In genomic region chr12:16012086-16012485, GRCh38 we compare ENCODE assay signal across 11 cellular contexts.
A peak's percentile ranks its signal among the peaks of the same experiment; 100 is the strongest.
DNase-seq lines count a peak whose midpoint lies in the region; ATAC-seq and TF ChIP-seq lines count a peak whose summit lies in the region.
"Had no signal": no experiment of that assay in that cellular context is flagged by ENCODE, and none has a peak within 500 bp of the region (broad histone marks: within the 10 kb centered on the region; RNA-seq: fewer than 3 reads in every experiment).

No MANE protein-coding gene starts in this region.

- TF ChIP-seq CTCF in fibroblast of lung (conservative IDR thresholded peaks at IDR 0.05 in 1 of 2, IDR thresholded peaks at IDR 0.05 in 1 of 2; ENCODE audit: low read depth in 1 of 2, low read length in 2 of 2): no peak
- no peak for TF ChIP-seq CTCF in mucosa of descending colon (IDR thresholded peaks at IDR 0.05)
- TF ChIP-seq CTCF in HFFc6 (IDR thresholded peaks at IDR 0.05): no peak

- 0 out of 2 replicates have a peak overlapping the region, but pooled peaks have one; percentile 31 for H3K4me3 ChIP-seq in ACC112 (ENCODE audit: low read depth, low read length)
- H3K4me3 ChIP-seq in fibroblast of lung (replicated peaks in 1 of 4; ENCODE audit: control extremely low read depth in 1 of 4, insufficient read depth in 1 of 4, low read depth in 3 of 4, low read length in 4 of 4): no peak overlapping the region
- H3K4me3 ChIP-seq in mucosa of descending colon: no peak overlapping the region
- H3K4me3 ChIP-seq: A549 had no signal

- H2AFZ ChIP-seq in ACC112 (ENCODE audit: low read length, unreplicated experiment): no peak overlapping the region
- no peak overlapping the region for H2AFZ ChIP-seq in fibroblast of lung (ENCODE audit: low read length)

- H3K36me3 Mint-ChIP-seq in HFFc6 (ENCODE audit: low read depth): peaks cover 26% of the 10 kb centered on the region

- H3K9me3 Mint-ChIP-seq in HFFc6: peaks cover 11% of the 10 kb centered on the region

- H3K79me2 ChIP-seq in ACC112 (ENCODE audit: control insufficient read depth, insufficient read depth, low read length, unreplicated experiment) (no peaks in the 10 kb centered on the region), fibroblast of lung (ENCODE audit: control insufficient read depth, insufficient read depth, low read length) (no peaks in the 10 kb centered on the region)

- ATAC-seq in mucosa of descending colon: peak; percentile 28
- ATAC-seq in HG03039 (IDR thresholded peaks at IDR 0.05; ENCODE audit: unreplicated experiment): no peak
- ATAC-seq: A549 had no signal

- H3K4me1 Mint-ChIP-seq in HFFc6 (ENCODE audit: low read depth): no peaks in the 10 kb centered on the region

- H3K4me3 Mint-ChIP-seq in HFFc6: no peak overlapping the region

- H3K9me3 ChIP-seq in fibroblast of lung (ENCODE audit: control insufficient read depth, insufficient read depth, low read depth, low read length): no peaks in the 10 kb centered on the region
- peaks cover 15% of the 10 kb centered on the region for H3K9me3 ChIP-seq in mucosa of descending colon

- H3K36me3 ChIP-seq in ACC112 (ENCODE audit: insufficient read depth, low read length) (peaks cover 35% of the 10 kb centered on the region), fibroblast of lung (ENCODE audit: control insufficient read depth, insufficient read depth, low read length) (no peaks in the 10 kb centered on the region), mucosa of descending colon (ENCODE audit: low read depth) (no peaks in the 10 kb centered on the region)

- H3K27ac Mint-ChIP-seq in HFFc6: no peak overlapping the region

- H3K27me3 Mint-ChIP-seq in HFFc6 (ENCODE audit: insufficient read depth): no peaks in the 10 kb centered on the region

- H3K27me3 ChIP-seq in ACC112 (ENCODE audit: insufficient read depth, low read length): no peaks in the 10 kb centered on the region
- no peaks in the 10 kb centered on the region for H3K27me3 ChIP-seq in fibroblast of lung (ENCODE audit: control insufficient read depth, insufficient read depth, low read length)

- H3K27ac ChIP-seq in ACC112 (ENCODE audit: low read depth, low read length): no peak overlapping the region
- H3K27ac ChIP-seq in fibroblast of lung (ENCODE audit: insufficient read depth, low read length): no peak overlapping the region
- H3K27ac ChIP-seq: A549 had no signal

- DNase-seq in NCI-H82 treated with DMSO at 0.1 percent for 48 hours (lab: John Stamatoyannopoulos, UW; ENCODE audit: unreplicated experiment) (peak; percentile 58), fibroblast of lung (ENCODE audit: low read depth in 2 of 2) (peak; percentile 58 to 64), mucosa of descending colon (peak in 1 of 3 donors; percentile 53), H4 (ENCODE audit: low spot score) (no peak), HFFc6 (no peak), NCI-H1092 treated with DMSO at 0.1 percent for 48 hours (lab: John Stamatoyannopoulos, UW) (no peak)
- DNase-seq: activated CD4-positive, alpha-beta T cell treated with anti-CD3 and anti-CD28 coated beads for 4 hours; activated effector memory CD4-positive, alpha-beta T cell treated with Interleukin-2 at 50 U/mL for 16 hours had no signal

- no peak overlapping the region for H3K4me2 ChIP-seq in fibroblast of lung (ENCODE audit: extremely low read depth, insufficient read depth, low read length)
- H3K4me2 ChIP-seq: A549 had no signal

- no peaks in the 10 kb centered on the region for H4K20me1 ChIP-seq in fibroblast of lung (ENCODE audit: control insufficient read depth, extremely low read depth, insufficient read depth, low read length)

- intact Hi-C loops in mucosa of descending colon (cut with DNase I, micrococcal nuclease): no loop called here

- H3K9ac ChIP-seq in fibroblast of lung (ENCODE audit: insufficient read depth, low read length): no peak overlapping the region

- H3K4me1 ChIP-seq in ACC112 (ENCODE audit: control insufficient read depth, insufficient read depth, low read length, unreplicated experiment) (no peaks in the 10 kb centered on the region), fibroblast of lung (ENCODE audit: control insufficient read depth, extremely low read depth, insufficient read depth, low read length) (no peaks in the 10 kb centered on the region), mucosa of descending colon (ENCODE audit: low read depth) (no peaks in the 10 kb centered on the region)
- H3K4me1 ChIP-seq: A549 had no signal

Comparison
In these comparisons a context has a peak if more than half of its experiments do, and no peak if none do; other contexts are left out.
1. DNase-seq: peak in NCI-H82 treated with DMSO at 0.1 percent for 48 hours (single experiment) and fibroblast of lung (2 of 2); none in H4 (single experiment), HFFc6 (single experiment) and NCI-H1092 treated with DMSO at 0.1 percent for 48 hours (single experiment).